ENCODE assay signal across 14 cellular contexts in the genomic region with DNA sequence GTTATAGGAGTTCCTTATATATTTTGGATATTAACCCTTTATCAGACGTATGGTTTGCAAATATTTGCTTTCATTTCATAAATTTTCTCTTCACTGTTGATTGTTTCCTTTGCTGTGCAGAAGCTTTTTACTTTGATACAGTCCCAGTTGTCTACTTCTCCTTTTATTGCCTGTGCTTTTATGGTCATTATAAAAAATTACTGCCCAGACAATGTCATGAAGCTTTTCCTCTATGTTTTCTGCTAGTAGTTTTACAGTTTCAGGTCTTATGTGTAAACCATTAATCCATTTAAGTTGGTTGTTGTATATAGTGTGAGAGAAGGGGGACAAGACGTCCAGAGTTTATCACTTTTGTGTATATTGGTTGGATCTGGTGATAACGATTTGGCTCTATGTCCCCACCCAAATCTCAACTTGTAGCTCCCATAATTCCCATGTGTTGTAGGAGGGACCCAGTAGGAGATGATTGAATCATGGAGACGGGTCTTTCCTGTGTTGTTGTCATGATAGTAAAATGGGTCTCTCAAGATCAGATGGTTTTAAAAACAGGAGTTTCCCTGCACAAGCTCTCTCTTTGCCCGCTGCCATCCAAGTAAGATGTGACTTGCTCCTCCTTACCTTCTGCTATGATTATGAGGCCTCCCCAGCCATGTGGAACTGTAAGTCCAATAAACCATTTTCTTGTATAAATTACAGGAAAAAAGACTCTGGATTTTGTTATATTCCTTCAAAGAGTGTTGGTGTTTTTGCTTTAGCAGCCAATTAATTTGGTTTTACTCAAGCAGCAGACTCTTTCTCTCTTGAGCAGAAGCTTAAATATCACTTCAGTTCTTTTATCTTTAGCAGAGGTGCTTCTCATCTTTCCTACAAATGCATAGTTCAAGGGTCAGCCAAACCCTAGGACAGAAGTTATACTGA. TPM values are rescaled to one million over a fixed set of nuclear protein-coding genes. Genes with fewer than 3 reads are reported as not detected.
DNase-seq lines count a peak whose midpoint lies in the region; ATAC-seq and TF ChIP-seq lines count a peak whose summit lies in the region.
"Had no signal": no experiment of that assay in that cellular context is flagged by ENCODE, and none has a peak within 500 bp of the region (broad histone marks: within the 10 kb centered on the region; RNA-seq: fewer than 3 reads in every experiment).

No MANE protein-coding gene starts in this region.

- no peak overlapping the region for H3K27ac ChIP-seq in tibial artery
- H3K27ac ChIP-seq: 22Rv1 had no signal

- TF ChIP-seq CTCF in mucosa of descending colon (IDR thresholded peaks at IDR 0.05) (no peak), tibial artery (IDR thresholded peaks at IDR 0.05) (no peak)

- H3K27ac Mint-ChIP-seq in T-helper 1 cell treated with Interleukin-12 subunit alpha and Interleukin-12 subunit beta and Interleukin-4 antibody, amounts not matched to agents 30 μg/mL and 1 μg/mL, for 36 hours, result peak overlapping the region; percentile 23
- H3K27ac Mint-ChIP-seq in effector memory CD8-positive, alpha-beta T cell, result peak overlapping the region; percentile 90 to 98
- H3K27ac Mint-ChIP-seq: CD14-positive monocyte, GM23338 had no signal

- DNase-seq in T-helper 1 cell, result no peak
- no peak for DNase-seq in effector memory CD8-positive, alpha-beta T cell
- no peak for DNase-seq in mucosa of descending colon
- DNase-seq in SKM-1 (lab: John Stamatoyannopoulos, UW; ENCODE audit: unreplicated experiment), result no peak
- DNase-seq in tibial artery, result no peak
- DNase-seq: DMS53, GF-D8, H7, IMR-90 had no signal

- H3K36me3 ChIP-seq in mucosa of descending colon (ENCODE audit: low read depth) (no peaks in the 10 kb centered on the region), tibial artery (peaks cover 0 to 28% (median 0%) of the 10 kb centered on the region in 3 donors)

- peaks cover 16% of the 10 kb centered on the region for H3K4me1 Mint-ChIP-seq in T-helper 1 cell treated with Interleukin-12 subunit alpha and Interleukin-12 subunit beta and Interleukin-4 antibody, amounts not matched to agents 30 μg/mL and 1 μg/mL, for 36 hours (ENCODE audit: low read depth)
- peaks cover 47 to 61% of the 10 kb centered on the region in 2 donors for H3K4me1 Mint-ChIP-seq in effector memory CD8-positive, alpha-beta T cell (ENCODE audit: low read depth in 2 of 2)
- H3K4me1 Mint-ChIP-seq: CD14-positive monocyte had no signal

- peaks cover 36% of the 10 kb centered on the region for H3K36me3 Mint-ChIP-seq in T-helper 1 cell treated with Interleukin-12 subunit alpha and Interleukin-12 subunit beta and Interleukin-4 antibody, amounts not matched to agents 30 μg/mL and 1 μg/mL, for 36 hours (ENCODE audit: low read depth)
- H3K36me3 Mint-ChIP-seq in effector memory CD8-positive, alpha-beta T cell (ENCODE audit: insufficient read depth), result peaks cover 19% of the 10 kb centered on the region

- no peak overlapping the region for H3K4me3 ChIP-seq in mucosa of descending colon
- H3K4me3 ChIP-seq in tibial artery, result no peak overlapping the region
- H3K4me3 ChIP-seq: GM23338 had no signal

- no peaks in the 10 kb centered on the region for H3K4me1 ChIP-seq in mucosa of descending colon (ENCODE audit: low read depth)
- no peaks in the 10 kb centered on the region for H3K4me1 ChIP-seq in tibial artery

- no peaks in the 10 kb centered on the region for H3K27me3 ChIP-seq in tibial artery

- peaks cover 16% of the 10 kb centered on the region for H3K9me3 ChIP-seq in mucosa of descending colon
- peaks cover 0 to 29% (median 19%) of the 10 kb centered on the region in 3 donors for H3K9me3 ChIP-seq in tibial artery

- intact Hi-C loops in mucosa of descending colon (cut with DNase I, micrococcal nuclease), result no loop called here
- intact Hi-C loops in tibial artery (cut with DNase I; ENCODE audit: low total_unique reads), result no loop called here

- no peak overlapping the region for H3K4me3 Mint-ChIP-seq in T-helper 1 cell treated with Interleukin-12 subunit alpha and Interleukin-12 subunit beta and Interleukin-4 antibody, amounts not matched to agents 30 μg/mL and 1 μg/mL, for 36 hours
- peak overlapping the region in 1 of 2 donors; percentile 35 for H3K4me3 Mint-ChIP-seq in effector memory CD8-positive, alpha-beta T cell
- H3K4me3 Mint-ChIP-seq: CD14-positive monocyte, GM23338 had no signal

- H3K27me3 Mint-ChIP-seq in T-helper 1 cell treated with Interleukin-12 subunit alpha and Interleukin-12 subunit beta and Interleukin-4 antibody, amounts not matched to agents 30 μg/mL and 1 μg/mL, for 36 hours (ENCODE audit: low read depth), result no peaks in the 10 kb centered on the region
- no peaks in the 10 kb centered on the region for H3K27me3 Mint-ChIP-seq in effector memory CD8-positive, alpha-beta T cell

- peaks cover 22% of the 10 kb centered on the region for H3K9me3 Mint-ChIP-seq in T-helper 1 cell treated with Interleukin-12 subunit alpha and Interleukin-12 subunit beta and Interleukin-4 antibody, amounts not matched to agents 30 μg/mL and 1 μg/mL, for 36 hours
- peaks cover 0 to 8% of the 10 kb centered on the region in 2 donors for H3K9me3 Mint-ChIP-seq in effector memory CD8-positive, alpha-beta T cell

- no peak for ATAC-seq in effector memory CD8-positive, alpha-beta T cell (replicated peaks)
- ATAC-seq in mucosa of descending colon (peak; percentile 65), GM21515 (IDR thresholded peaks at IDR 0.05; ENCODE audit: unreplicated experiment) (no peak)
- ATAC-seq: GM23338 had no signal

RNA-seq across cellular contexts. Expression of gene F2R, which starts 13.7 kb away (rescaled TPM):
- total RNA-seq in mucosa of descending colon, result 1 to 10 TPM; 3.1 to 6.5 (median 4.6) TPM
